In the genomic region with DNA sequence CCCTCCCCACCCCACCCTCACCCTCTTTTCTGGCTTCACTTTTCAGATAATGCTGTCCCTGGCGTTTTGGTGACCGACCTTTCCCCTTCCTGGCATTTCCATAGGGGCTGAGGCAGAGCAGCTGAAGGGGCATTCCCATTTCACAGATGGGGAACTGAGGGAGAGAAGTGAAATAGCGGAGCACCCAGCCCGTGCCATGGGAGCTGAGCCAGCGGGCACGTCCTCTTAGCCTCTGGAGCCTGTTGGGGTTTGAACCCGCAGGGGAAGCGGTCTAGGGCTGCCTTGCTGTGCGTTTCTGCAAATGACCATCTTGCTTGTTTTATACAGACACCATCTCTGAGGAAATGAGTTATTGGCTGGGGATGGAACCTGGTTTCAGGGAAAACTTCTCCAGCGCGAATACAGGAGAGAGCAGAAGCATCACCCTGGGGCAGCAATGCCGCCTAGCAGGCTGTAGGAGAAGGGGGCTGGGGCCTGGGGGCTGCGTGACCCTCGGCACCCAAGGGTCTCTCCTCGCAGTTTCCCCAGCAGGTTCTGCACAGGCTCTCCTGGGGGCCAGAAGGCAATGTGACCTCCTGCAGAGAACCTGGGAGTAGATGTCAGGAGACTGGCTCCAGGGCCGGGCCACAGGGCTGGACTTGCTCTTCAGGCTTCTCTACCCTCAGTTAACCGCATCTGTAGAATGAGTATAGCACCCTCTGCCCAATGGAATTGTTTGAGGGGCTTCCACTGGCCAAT, we compare ENCODE assay signal across 8 cellular contexts. TPM values are rescaled to one million over a fixed set of nuclear protein-coding genes. Genes with fewer than 3 reads are reported as not detected.
DNase-seq lines count a peak whose midpoint lies in the region; ATAC-seq, FAIRE-seq and TF ChIP-seq lines count a peak whose summit lies in the region.

No MANE protein-coding gene starts in this region.

- H4K20me1 ChIP-seq in astrocyte (ENCODE audit: insufficient read depth, low read length) = peaks cover 28% of the 10 kb centered on the region

- intact Hi-C loops in tibial artery (cut with DNase I; ENCODE audit: low total_unique reads) = no loop called here

- H3K27ac Mint-ChIP-seq in astrocyte (ENCODE audit: unreplicated experiment) = peak overlapping the region; percentile 72

- H3K79me2 ChIP-seq in astrocyte (ENCODE audit: insufficient read depth, low read length) = peaks cover 57% of the 10 kb centered on the region

- peak overlapping the region; percentile 52 for H2AFZ ChIP-seq in astrocyte (ENCODE audit: low read depth, low read length)

- no peak for TF ChIP-seq CTCF in AG04450 (IDR thresholded peaks at IDR 0.05; ENCODE audit: low read depth, low read length)
- TF ChIP-seq CTCF in astrocyte (IDR thresholded peaks at IDR 0.05; ENCODE audit: insufficient read depth, low read depth, low read length) = no peak
- TF ChIP-seq CTCF in liver (IDR thresholded peaks at IDR 0.05; ENCODE audit: low read depth, low read length, missing input control) = no peak
- TF ChIP-seq CTCF in tibial artery (IDR thresholded peaks at IDR 0.05) = no peak

- H3K36me3 Mint-ChIP-seq in astrocyte (ENCODE audit: low read depth, unreplicated experiment) = no peaks in the 10 kb centered on the region

- H3K9me3 Mint-ChIP-seq in astrocyte (ENCODE audit: unreplicated experiment) = no peaks in the 10 kb centered on the region

- H3K4me1 ChIP-seq in astrocyte (ENCODE audit: insufficient read depth, low read length) = peaks cover 30% of the 10 kb centered on the region
- H3K4me1 ChIP-seq in liver (ENCODE audit: control insufficient read depth in 4 of 4, insufficient read depth in 4 of 4, low read length in 3 of 4) = peaks cover 3 to 48% (median 37%) of the 10 kb centered on the region in 4 donors
- peaks cover 0 to 18% (median 13%) of the 10 kb centered on the region in 4 donors for H3K4me1 ChIP-seq in tibial artery

- POLR2A ChIA-PET in AG04450 (lab: Yijun Ruan, JAX) = interaction anchor here (0.6 kb wide), 1 partner anchor 80 kb away, joined by 8 read pairs; no protein-coding TSS in a partner anchor

- H3K9me3 ChIP-seq in AG04450 (ENCODE audit: control insufficient read depth, insufficient read depth, low read length) (no peaks in the 10 kb centered on the region; the same call in 1 of the 2 replicates), astrocyte (ENCODE audit: insufficient read depth, low read depth, low read length) (no peaks in the 10 kb centered on the region), liver (ENCODE audit: control insufficient read depth in 4 of 4, low read length in 3 of 4) (no peaks in the 10 kb centered on the region), tibial artery (no peaks in the 10 kb centered on the region)

- H3K9ac ChIP-seq in astrocyte (ENCODE audit: low read length) = peak overlapping the region; percentile 84
- peak overlapping the region; percentile 58 to 86 for H3K9ac ChIP-seq in liver (ENCODE audit: low read depth in 1 of 2, low read length in 2 of 2)

- H3K36me3 ChIP-seq in astrocyte (ENCODE audit: insufficient read depth, low read length) (no peaks in the 10 kb centered on the region), liver (ENCODE audit: control insufficient read depth in 4 of 4, insufficient read depth in 3 of 4, low read depth in 1 of 4, low read length in 3 of 4) (no peaks in the 10 kb centered on the region), tibial artery (no peaks in the 10 kb centered on the region)

- ATAC-seq in HG02981 (IDR thresholded peaks at IDR 0.05; ENCODE audit: unreplicated experiment) (peak; percentile 6), GM21528 (IDR thresholded peaks at IDR 0.05; ENCODE audit: low FRiP score, unreplicated experiment) (no peak)

- 28% methylated on average over 17 of the region's 17 CpGs for WGBS in liver

- no peak for FAIRE-seq in astrocyte (lab: Jason Lieb, UNC)

- H3K27me3 ChIP-seq in AG04450 (ENCODE audit: control insufficient read depth, insufficient read depth, low read length) (no peaks in the 10 kb centered on the region), astrocyte (ENCODE audit: insufficient read depth, low read length) (no peaks in the 10 kb centered on the region), liver (ENCODE audit: control insufficient read depth in 4 of 4, insufficient read depth in 4 of 4, low read length in 3 of 4) (no peaks in the 10 kb centered on the region), tibial artery (no peaks in the 10 kb centered on the region)

- H3K27ac ChIP-seq in AG04450 (ENCODE audit: low read depth, low read length) (no peak overlapping the region), astrocyte (ENCODE audit: low read depth, low read length) (peak overlapping the region; percentile 58), liver (ENCODE audit: low read depth in 1 of 2, low read length in 2 of 2) (peak overlapping the region; percentile 66 to 71), tibial artery (peak overlapping the region; percentile 67 to 70)

- H3K4me1 Mint-ChIP-seq in astrocyte (ENCODE audit: low read depth, unreplicated experiment) = peaks cover 12% of the 10 kb centered on the region

- TF ChIP-seq RAD21 in liver (IDR thresholded peaks at IDR 0.05) = no peak

- DNase-seq in AG04450 (ENCODE audit: low read depth, low spot score) (no peak), astrocyte (ENCODE audit: low read depth) (no peak), tibial artery (no peak), DMS 273 (lab: John Stamatoyannopoulos, UW; ENCODE audit: unreplicated experiment) (no peak)
- no peak for DNase-seq in NK-92 treated with Interleukin-12 subunit alpha and Interleukin-12 subunit beta, amount 100 ng/mL, for 24 hours (lab: John Stamatoyannopoulos, UW)

- peak overlapping the region; percentile 89 for H3K4me3 Mint-ChIP-seq in astrocyte (ENCODE audit: unreplicated experiment)

- CTCF ChIA-PET in AG04450 (lab: Charles Lee) = interaction anchor here (2.6 to 4.2 kb wide), 2 partner anchors 47 to 127 kb away, joined by 13 to 20 read pairs; no protein-coding TSS in a partner anchor

- H3K4me2 ChIP-seq in astrocyte (ENCODE audit: low read length) = peak overlapping the region; percentile 94

- H3K4me3 ChIP-seq in AG04450 (ENCODE audit: low read depth, low read length) = peak overlapping the region; percentile 64
- peak overlapping the region; percentile 74 for H3K4me3 ChIP-seq in astrocyte (ENCODE audit: insufficient read depth, low read depth, low read length)
- peak overlapping the region; percentile 64 to 89 (median 70) for H3K4me3 ChIP-seq in liver (ENCODE audit: low read depth in 1 of 3, low read length in 3 of 3)
- peak overlapping the region; percentile 71 to 85 for H3K4me3 ChIP-seq in tibial artery

- H3K27me3 Mint-ChIP-seq in astrocyte (ENCODE audit: low read depth, unreplicated experiment) = no peaks in the 10 kb centered on the region

TF ChIP-seq in liver, 16 proteins besides CTCF, POLR2A, EP300 and RAD21:
- TF ChIP-seq NR2F2 (IDR thresholded peaks at IDR 0.05) = no peak
- peak; percentile 39 for TF ChIP-seq YY1 (IDR thresholded peaks at IDR 0.05)
- TF ChIP-seq RXRA (IDR thresholded peaks at IDR 0.05) = peak in 1 of 2 donors; percentile 10

RNA-seq across cellular contexts. Expression of gene PTPRJ, which starts 1.5 kb away (rescaled TPM):
- polyA plus RNA-seq in AG04450 (2011; rRNA removed) (5.2 and 6.2 TPM in 2 replicates), liver (1 to 10 TPM; 4.1 to 5.8 TPM)
- polyA minus RNA-seq in AG04450 (2011; rRNA and poly(A)+ RNA removed) = 12.0 and 13.4 TPM in 2 replicates
- total RNA-seq in astrocyte (17.4 and 22.9 TPM in 2 replicates), liver (10 to 100 TPM; 23.3 to 24.7 TPM)
